9 cellular contexts compared by ENCODE assay signal in the genomic region with DNA sequence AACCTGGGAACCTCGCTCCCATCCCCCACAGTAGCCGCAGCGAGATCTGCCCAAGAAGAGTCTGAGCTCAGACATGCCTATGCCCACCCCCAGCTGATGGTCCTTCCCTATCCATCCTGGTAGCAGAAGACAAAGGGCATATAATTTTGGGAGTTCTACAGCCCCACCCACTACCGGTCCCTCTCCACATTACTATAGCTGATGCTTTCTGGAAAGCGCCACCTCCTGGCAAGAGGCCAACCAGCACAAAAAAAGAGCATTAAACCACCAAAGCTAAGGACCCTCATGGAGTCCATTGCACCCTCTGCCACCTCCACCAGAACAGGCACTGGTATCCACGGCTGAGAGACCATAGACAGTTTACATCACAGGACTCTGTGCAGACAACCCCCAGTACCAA.
DNase-seq lines count a peak whose midpoint lies in the region; ATAC-seq and TF ChIP-seq lines count a peak whose summit lies in the region.
"Had no signal": no experiment of that assay in that cellular context is flagged by ENCODE, and none has a peak within 500 bp of the region (broad histone marks: within the 10 kb centered on the region; RNA-seq: fewer than 3 reads in every experiment).

No MANE protein-coding gene starts in this region.

- H3K36me3 Mint-ChIP-seq in MCF 10A (ENCODE audit: insufficient read depth, unreplicated experiment): no peaks in the 10 kb centered on the region
- H3K36me3 Mint-ChIP-seq in naive thymus-derived CD8-positive, alpha-beta T cell: peaks cover 0 to 8% (median 5%) of the 10 kb centered on the region in 3 donors

- H3K4me3 ChIP-seq in mammary epithelial cell (replicated peaks in 1 of 3; ENCODE audit: insufficient read depth in 1 of 3, low read depth in 2 of 3, low read length in 3 of 3): no peak overlapping the region

- no peak for ATAC-seq in stimulated activated naive CD8-positive, alpha-beta T cell treated with anti-CD3 and anti-CD28 coated beads, Interleukin-15, Interleukin-2, amounts not matched to agents 100 U/mL and 50 U/mL, for 24 hours
- no peak for ATAC-seq in naive thymus-derived CD8-positive, alpha-beta T cell

- no peak overlapping the region for H3K4me3 Mint-ChIP-seq in MCF 10A (ENCODE audit: unreplicated experiment)
- H3K4me3 Mint-ChIP-seq in naive thymus-derived CD8-positive, alpha-beta T cell: no peak overlapping the region

- no peak overlapping the region for H3K4me2 ChIP-seq in mammary epithelial cell (ENCODE audit: insufficient read depth, low read depth, low read length)

- in situ Hi-C loops in mammary epithelial cell (cut with MboI; ENCODE audit: low sequenced_read_pairs in 2 of 2): no loop called here

- H3K27me3 ChIP-seq in mammary epithelial cell (ENCODE audit: insufficient read depth, low read length): no peaks in the 10 kb centered on the region

- H3K79me2 ChIP-seq in mammary epithelial cell (ENCODE audit: insufficient read depth, low read length): no peaks in the 10 kb centered on the region

- H3K9me3 Mint-ChIP-seq in MCF 10A (ENCODE audit: unreplicated experiment): no peaks in the 10 kb centered on the region
- H3K9me3 Mint-ChIP-seq in naive thymus-derived CD8-positive, alpha-beta T cell: peaks cover 0 to 15% (median 2%) of the 10 kb centered on the region in 9 donors

- POLR2A ChIA-PET in MCF 10A (lab: Yijun Ruan, JAX): no interaction called here
- POLR2A ChIA-PET in naive thymus-derived CD8-positive, alpha-beta T cell (lab: Charles Lee): no interaction called here

- dilution Hi-C loops in mammary epithelial cell (cut with HindIII; ENCODE audit: low sequenced_read_pairs): no loop called here

- H3K27ac ChIP-seq in mammary epithelial cell (ENCODE audit: insufficient read depth, low read depth, low read length): no peak overlapping the region

- H3K4me1 ChIP-seq in mammary epithelial cell (ENCODE audit: insufficient read depth, low read length): no peaks in the 10 kb centered on the region

- no peaks in the 10 kb centered on the region for H3K36me3 ChIP-seq in mammary epithelial cell (ENCODE audit: insufficient read depth, low read length)

- peaks cover 77% of the 10 kb centered on the region for H3K27me3 Mint-ChIP-seq in MCF 10A (ENCODE audit: insufficient read depth, unreplicated experiment)
- H3K27me3 Mint-ChIP-seq in naive thymus-derived CD8-positive, alpha-beta T cell: peaks cover 4 to 29% (median 6%) of the 10 kb centered on the region in 5 donors

- BruUV-seq in MCF 10A (replicated peaks; lab: Mats Ljungman, UMichigan) (no TSS peak), mammary epithelial cell (replicated peaks; lab: Mats Ljungman, UMichigan) (no TSS peak)

- no peak overlapping the region for H2AFZ ChIP-seq in mammary epithelial cell (ENCODE audit: low read depth, low read length)

- CTCF ChIA-PET in MCF 10A (lab: Yijun Ruan, JAX): no interaction called here
- CTCF ChIA-PET in mammary epithelial cell (lab: Charles Lee; ENCODE audit: low non-redundant PET): interaction anchor here (0.6 kb wide), 1 partner anchor 109 kb away, joined by 6 read pairs; no protein-coding TSS in a partner anchor

- TF ChIP-seq CTCF in MCF 10A (IDR thresholded peaks at IDR 0.05; ENCODE audit: unreplicated experiment) (no peak), mammary epithelial cell (conservative IDR thresholded peaks at IDR 0.05 in 1 of 2, IDR thresholded peaks at IDR 0.05 in 1 of 2; ENCODE audit: extremely low read depth in 1 of 2, insufficient read depth in 1 of 2, low read depth in 1 of 2, low read length in 2 of 2) (no peak)

- intact Hi-C loops in MCF 10A (cut with micrococcal nuclease): no loop called here
- intact Hi-C loops in mammary epithelial cell (cut with micrococcal nuclease): no loop called here

- H3K9me3 ChIP-seq in mammary epithelial cell (replicated peaks; ENCODE audit: insufficient read depth, low read length): no peaks in the 10 kb centered on the region

- 87% methylated on average over 6 of the region's 6 CpGs for WGBS in mammary epithelial cell (ENCODE audit: low coverage, missing lambda C conversion rate)

- H4K20me1 ChIP-seq in mammary epithelial cell (ENCODE audit: insufficient read depth, low read length): no peaks in the 10 kb centered on the region

- DNase-seq in MCF 10A (ENCODE audit: unreplicated experiment) (peak; percentile 18), mammary epithelial cell (no peak), MV-4-11 (lab: John Stamatoyannopoulos, UW) (peak; percentile 2), medulla oblongata (ENCODE audit: extremely low spot score) (no peak), OCI-M2 (lab: John Stamatoyannopoulos, UW; ENCODE audit: unreplicated experiment) (no peak)
- peak; percentile 22 for DNase-seq in activated naive CD4-positive, alpha-beta T cell treated with anti-CD3 and anti-CD28 coated beads, Interleukin-2, amount 50 U/mL, for 16 hours
- peak; percentile 32 for DNase-seq in stimulated activated naive CD8-positive, alpha-beta T cell treated with anti-CD3 and anti-CD28 coated beads, Interleukin-15, Interleukin-2, amounts not matched to agents 100 U/mL and 50 U/mL, for 24 hours
- DNase-seq in naive thymus-derived CD8-positive, alpha-beta T cell: no peak
- DNase-seq: C1 segment of cervical spinal cord had no signal

- H3K4me1 Mint-ChIP-seq in MCF 10A (ENCODE audit: insufficient read depth, unreplicated experiment): no peaks in the 10 kb centered on the region
- H3K4me1 Mint-ChIP-seq in naive thymus-derived CD8-positive, alpha-beta T cell: no peaks in the 10 kb centered on the region

- H3K27ac Mint-ChIP-seq in MCF 10A (ENCODE audit: low read depth, unreplicated experiment): no peak overlapping the region
- no peak overlapping the region for H3K27ac Mint-ChIP-seq in naive thymus-derived CD8-positive, alpha-beta T cell

- no peak overlapping the region for H3K9ac ChIP-seq in mammary epithelial cell (ENCODE audit: insufficient read depth, low read length)

Comparison
In these comparisons a context has a peak if more than half of its experiments do, and no peak if none do; other contexts are left out.
1. DNase-seq: peak in MCF 10A (single experiment), MV-4-11 (single experiment), activated naive CD4-positive, alpha-beta T cell treated with anti-CD3 and anti-CD28 coated beads, Interleukin-2, amount 50 U/mL, for 16 hours (single experiment) and stimulated activated naive CD8-positive, alpha-beta T cell treated with anti-CD3 and anti-CD28 coated beads, Interleukin-15, Interleukin-2, amounts not matched to agents 100 U/mL and 50 U/mL, for 24 hours (single experiment); none in mammary epithelial cell (single experiment), medulla oblongata (single experiment), naive thymus-derived CD8-positive, alpha-beta T cell (0 of 10) and OCI-M2 (single experiment).